Comparison of ENCODE assay signal across 21 cellular contexts in the genomic region with DNA sequence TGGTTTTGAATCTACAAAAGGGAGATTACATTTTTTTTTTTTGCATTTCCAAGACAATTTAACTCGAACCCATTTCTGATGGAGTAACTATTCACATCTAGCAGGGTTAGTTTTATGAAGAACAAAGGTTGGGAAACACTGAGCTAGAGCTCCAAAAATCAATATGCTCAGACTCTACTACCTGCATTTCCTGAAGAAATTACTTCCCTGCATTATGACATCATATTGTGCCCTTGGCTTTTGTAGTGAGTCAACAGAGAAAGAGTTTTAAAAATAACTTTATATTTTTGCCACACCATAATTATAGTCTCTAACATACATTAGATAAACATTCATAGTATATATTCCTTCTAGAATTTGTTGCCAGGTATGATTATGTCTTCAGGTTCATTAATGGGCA. TPM values are rescaled to one million over a fixed set of nuclear protein-coding genes. Genes with fewer than 3 reads are reported as not detected.
DNase-seq lines count a peak whose midpoint lies in the region; ATAC-seq, FAIRE-seq and TF ChIP-seq lines count a peak whose summit lies in the region.
"Had no signal": no experiment of that assay in that cellular context is flagged by ENCODE, and none has a peak within 500 bp of the region (broad histone marks: within the 10 kb centered on the region; RNA-seq: fewer than 3 reads in every experiment).

No MANE protein-coding gene starts in this region.

- CTCF ChIA-PET in HEK293 (lab: Yijun Ruan, JAX), result no interaction called here

- no peak overlapping the region for H3K4me3 ChIP-seq in DOHH2 (ENCODE audit: low read length)
- H3K4me3 ChIP-seq in HEK293 (ENCODE audit: low read depth, low read length), result no peak overlapping the region
- no peak overlapping the region for H3K4me3 ChIP-seq in bronchial epithelial cell (ENCODE audit: low read depth, low read length)
- H3K4me3 ChIP-seq in pancreas, result no peak overlapping the region
- H3K4me3 ChIP-seq in transverse colon, result no peak overlapping the region

- TF ChIP-seq CTCF in DOHH2 (IDR thresholded peaks at IDR 0.05; ENCODE audit: low read depth, low read length, poor library complexity, severe bottlenecking) (no peak), HEK293 (tag by site-specific recombination; IDR thresholded peaks at IDR 0.05) (no peak), bronchial epithelial cell (IDR thresholded peaks at IDR 0.05; ENCODE audit: insufficient read depth, low read length, severe bottlenecking) (no peak), pancreas (IDR thresholded peaks at IDR 0.05) (no peak), transverse colon (IDR thresholded peaks at IDR 0.05) (no peak)

- DNase-seq in bronchial epithelial cell (ENCODE audit: low read depth) (peak; percentile 39), pancreas (no peak), transverse colon (no peak), hepatic stellate cell (ENCODE audit: low spot score) (no peak)
- DNase-seq: ACHN; BE2C; C1 segment of cervical spinal cord; CD4-positive, CD25-positive, alpha-beta regulatory T cell; CD8-positive, alpha-beta memory T cell; COR-L47; GDM1; GOT3; H7 had no signal

- no peaks in the 10 kb centered on the region for H3K9me3 ChIP-seq in DOHH2 (ENCODE audit: control insufficient read depth, insufficient read depth, low read length)
- H3K9me3 ChIP-seq in HEK293 (ENCODE audit: control insufficient read depth, insufficient read depth, low read depth, low read length), result no peaks in the 10 kb centered on the region
- no peaks in the 10 kb centered on the region for H3K9me3 ChIP-seq in pancreas
- no peaks in the 10 kb centered on the region for H3K9me3 ChIP-seq in transverse colon
- H3K9me3 ChIP-seq: BE2C had no signal

- 52 to 66% methylated on average over 1 of the region's 1 CpG for WGBS in pancreas, 2 donors
- 36 to 56% methylated on average over 1 of the region's 1 CpG for WGBS in transverse colon (ENCODE audit: low coverage in 1 of 2), 2 donors

- intact Hi-C loops in pancreas (cut with DNase I) (no loop called here), transverse colon (cut with DNase I; ENCODE audit: low total_unique reads) (no loop called here)

- H3K4me1 ChIP-seq in DOHH2 (ENCODE audit: control insufficient read depth, low read length) (peaks cover 69% of the 10 kb centered on the region), HEK293 (ENCODE audit: control insufficient read depth, insufficient read depth, low read length) (peaks cover 9% of the 10 kb centered on the region), pancreas (peaks cover 0 to 13% (median 7%) of the 10 kb centered on the region in 3 donors), transverse colon (peaks cover 0 to 8% (median 0%) of the 10 kb centered on the region in 4 donors)
- H3K4me1 ChIP-seq: BE2C had no signal

- 0 out of 2 replicates have a peak overlapping the region, but pooled peaks have one; percentile 82 for H3K4me2 ChIP-seq in DOHH2 (ENCODE audit: low read length)

- peaks cover 10% of the 10 kb centered on the region for H3F3A ChIP-seq in DOHH2 (ENCODE audit: control insufficient read depth, insufficient read depth)

- FAIRE-seq in bronchial epithelial cell (lab: Jason Lieb, UNC), result no peak
- FAIRE-seq in pancreas (lab: Jason Lieb, UNC), result no peak
- FAIRE-seq: A204.1, D721Med, GM12892, GM18507 had no signal

- H3K36me3 ChIP-seq in DOHH2 (ENCODE audit: control insufficient read depth, low read length) (no peaks in the 10 kb centered on the region), HEK293 (ENCODE audit: control insufficient read depth in 2 of 2, insufficient read depth in 1 of 2, low read length in 2 of 2) (no peaks in the 10 kb centered on the region), bronchial epithelial cell (ENCODE audit: control insufficient read depth, insufficient read depth, low read length) (no peaks in the 10 kb centered on the region), pancreas (no peaks in the 10 kb centered on the region), transverse colon (no peaks in the 10 kb centered on the region)
- H3K36me3 ChIP-seq: BE2C had no signal

- ATAC-seq in pancreas (peak in 3 of 4 donors; percentile 56 to 80 (median 66)), GM18868 (IDR thresholded peaks at IDR 0.05; ENCODE audit: unreplicated experiment) (no peak)
- ATAC-seq: HCT116 had no signal

- H3K27ac ChIP-seq in DOHH2 (ENCODE audit: low read depth, low read length) (no peak overlapping the region), HEK293 (ENCODE audit: extremely low read depth, low read depth, low read length) (no peak overlapping the region), pancreas (no peak overlapping the region), transverse colon (no peak overlapping the region)

- H3K9me2 ChIP-seq in DOHH2 (replicated peaks; ENCODE audit: control insufficient read depth, low read length), result no peaks in the 10 kb centered on the region

- no peak for TF ChIP-seq POLR2A in transverse colon (IDR thresholded peaks at IDR 0.05)

- POLR2A ChIA-PET in HEK293 (lab: Yijun Ruan, JAX), result no interaction called here

- no peaks in the 10 kb centered on the region for H4K20me1 ChIP-seq in DOHH2 (ENCODE audit: control insufficient read depth, insufficient read depth, low read depth, low read length)

- H3K27me3 ChIP-seq in DOHH2 (ENCODE audit: control insufficient read depth, low read length) (no peaks in the 10 kb centered on the region), bronchial epithelial cell (ENCODE audit: control insufficient read depth, insufficient read depth, low read length) (no peaks in the 10 kb centered on the region), pancreas (no peaks in the 10 kb centered on the region), transverse colon (no peaks in the 10 kb centered on the region)
- H3K27me3 ChIP-seq: BE2C had no signal

- in situ Hi-C loops in transverse colon (cut with MboI; ENCODE audit: low pct_ligation_motif_present in 1 of 4, low pct_unique_long_range_greater_than_20kb in 1 of 4, low sequenced_read_pairs in 3 of 4), result no loop called here

- H3K79me2 ChIP-seq in DOHH2 (ENCODE audit: control insufficient read depth, low read length), result peaks cover 5% of the 10 kb centered on the region; the same call in 1 of the 2 replicates

- no peak for TF ChIP-seq EP300 in transverse colon (IDR thresholded peaks at IDR 0.05; ENCODE audit: low read depth)

TF ChIP-seq in HEK293, 187 proteins besides CTCF, POLR2A, EP300 and RAD21:
- TF ChIP-seq ZNF248 (tag by site-specific recombination; IDR thresholded peaks at IDR 0.05) (no peak), ZNF211 (tag by site-specific recombination; IDR thresholded peaks at IDR 0.05; ENCODE audit: low read depth) (no peak), ZNF629 (tag by site-specific recombination; IDR thresholded peaks at IDR 0.05) (peak; percentile 52), ZNF292 (tag by site-specific recombination; IDR thresholded peaks at IDR 0.05; ENCODE audit: borderline replicate concordance, low read depth) (no peak)

RNA-seq across cellular contexts. Expression of gene GRIP1, which starts 14.8 kb away (rescaled TPM):
- total RNA-seq in bronchial epithelial cell, result 3.9 and 28.0 TPM in 2 replicates
- 1 to 10 TPM; 4.3 to 6.8 (median 5.2) TPM for total RNA-seq in pancreas
- polyA plus RNA-seq in pancreas, result under 1 TPM; 0.89 to 0.95 TPM
- 1 to 10 TPM; 4.4 to 9.0 (median 8.2) TPM for total RNA-seq in transverse colon
